25 cellular contexts compared by ENCODE assay signal in the genomic region with DNA sequence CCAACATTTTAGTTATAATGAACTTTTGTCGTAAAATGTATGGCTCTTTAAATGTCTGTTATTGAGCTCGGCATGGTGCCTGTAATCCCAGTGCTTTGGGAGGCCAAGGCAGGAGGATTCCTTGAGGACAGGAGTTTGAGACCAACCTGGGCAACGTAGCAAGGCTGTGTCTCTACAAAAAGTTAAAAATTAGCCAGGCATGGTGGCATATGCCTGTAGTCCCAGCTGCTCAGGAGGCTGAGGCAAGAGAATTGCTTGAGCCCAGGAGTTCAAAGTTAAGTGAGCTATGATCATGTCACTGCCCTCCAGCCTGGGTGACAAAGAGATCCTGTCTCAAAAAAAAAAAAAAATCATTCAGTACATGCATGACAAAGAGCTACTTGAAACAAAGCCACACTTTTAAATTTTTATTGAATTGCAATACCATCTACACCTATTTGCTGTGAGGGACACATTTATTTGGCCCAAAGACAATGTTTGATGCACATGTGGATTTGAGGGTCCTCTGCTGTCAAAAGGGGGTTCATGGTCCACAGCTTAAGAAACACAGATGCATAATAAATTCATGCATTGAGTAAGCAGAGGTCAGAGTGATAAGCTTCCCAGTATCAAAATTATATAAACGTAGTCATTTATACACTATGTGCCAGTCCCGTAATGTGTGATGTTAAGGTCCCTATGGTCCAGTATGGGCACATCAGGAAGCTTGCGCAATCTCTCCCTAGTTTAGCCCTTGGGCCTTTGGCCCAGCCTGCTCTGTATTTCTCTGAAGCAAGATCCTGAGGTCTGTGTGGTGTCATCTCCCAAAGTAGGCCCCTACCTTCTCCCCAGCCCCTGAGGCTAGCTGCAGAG. TPM values are rescaled to one million over a fixed set of nuclear protein-coding genes. Genes with fewer than 3 reads are reported as not detected.
DNase-seq lines count a peak whose midpoint lies in the region; ATAC-seq, FAIRE-seq and TF ChIP-seq lines count a peak whose summit lies in the region.
"Had no signal": no experiment of that assay in that cellular context is flagged by ENCODE, and none has a peak within 500 bp of the region (broad histone marks: within the 10 kb centered on the region; RNA-seq: fewer than 3 reads in every experiment).

No MANE protein-coding gene starts in this region.

- TF ChIP-seq CTCF in A549 (IDR thresholded peaks at IDR 0.05), result no peak
- TF ChIP-seq CTCF in IMR-90 (conservative IDR thresholded peaks at IDR 0.05; ENCODE audit: low read depth, low read length), result no peak
- TF ChIP-seq CTCF in HepG2 (CRISPR knock-in tag; IDR thresholded peaks at IDR 0.05), result no peak
- no peak for TF ChIP-seq CTCF in osteocyte (IDR thresholded peaks at IDR 0.05)
- TF ChIP-seq CTCF in ascending aorta (IDR thresholded peaks at IDR 0.05), result no peak
- no peak for TF ChIP-seq CTCF in esophagus muscularis mucosa (IDR thresholded peaks at IDR 0.05)

- no peak overlapping the region for H3K4me3 Mint-ChIP-seq in osteocyte (ENCODE audit: unreplicated experiment)
- H3K4me3 Mint-ChIP-seq: activated naive CD4-positive, alpha-beta T cell treated with anti-CD3 and anti-CD28 coated beads for 36 hours; nephron progenitor cell; T-helper 1 cell treated with Interleukin-12 subunit alpha and Interleukin-12 subunit beta and Interleukin-4 antibody, amounts not matched to agents 30 μg/mL and 1 μg/mL, for 36 hours had no signal

- H2BK20ac ChIP-seq in IMR-90 (ENCODE audit: low read depth, low read length), result no peak overlapping the region

- peaks cover 17% of the 10 kb centered on the region for H3K4me1 Mint-ChIP-seq in osteocyte (ENCODE audit: unreplicated experiment)

- no peak overlapping the region for H3K18ac ChIP-seq in IMR-90 (ENCODE audit: low read depth, low read length)

- no peak overlapping the region for H3K14ac ChIP-seq in IMR-90 (replicated peaks; ENCODE audit: low read depth, low read length)

- POLR2A ChIA-PET in A549 (lab: Yijun Ruan, JAX), result no interaction called here
- POLR2A ChIA-PET in IMR-90 (lab: Charles Lee; ENCODE audit: unreplicated experiment), result no interaction called here
- POLR2A ChIA-PET in HepG2 (lab: Yijun Ruan, JAX), result interaction anchor here (1.0 to 4.9 kb wide), 19 partner anchors 9 to 180 kb away, joined by 3 to 69 read pairs (median 7); partner anchors contain the start of gene IGF2BP3

- peak overlapping the region; percentile 57 to 67; a peak in 4 of 6 replicates for H3K27ac ChIP-seq in A549
- H3K27ac ChIP-seq in IMR-90 (ENCODE audit: insufficient read depth, low read length), result no peak overlapping the region
- peak overlapping the region; percentile 100 for H3K27ac ChIP-seq in HepG2 (ENCODE audit: extremely low read length, insufficient read depth, low read length)
- H3K27ac ChIP-seq in ascending aorta, result no peak overlapping the region
- no peak overlapping the region for H3K27ac ChIP-seq in esophagus muscularis mucosa (replicated peaks in 1 of 4)
- H3K27ac ChIP-seq: cardiac muscle cell, lower lobe of right lung, stomach, tibial nerve had no signal

- H4K20me1 ChIP-seq in IMR-90 (ENCODE audit: insufficient read depth, low read length), result no peaks in the 10 kb centered on the region
- H4K20me1 ChIP-seq in HepG2 (ENCODE audit: insufficient read depth, low read length), result no peaks in the 10 kb centered on the region

- H3K36me3 ChIP-seq in IMR-90 (ENCODE audit: control insufficient read depth, insufficient read depth, low read length), result no peaks in the 10 kb centered on the region
- no peaks in the 10 kb centered on the region for H3K36me3 ChIP-seq in HepG2 (replicated peaks in 1 of 2; ENCODE audit: control insufficient read depth in 1 of 2, insufficient read depth in 2 of 2, low read length in 2 of 2)
- no peaks in the 10 kb centered on the region for H3K36me3 ChIP-seq in ascending aorta
- H3K36me3 ChIP-seq in esophagus muscularis mucosa, result no peaks in the 10 kb centered on the region
- H3K36me3 ChIP-seq: BE2C, cardiac muscle cell, lower lobe of right lung, stomach, tibial nerve had no signal

- H4K91ac ChIP-seq in IMR-90 (ENCODE audit: insufficient read depth, low read depth, low read length), result no peak overlapping the region

- H3K27ac Mint-ChIP-seq in osteocyte (ENCODE audit: unreplicated experiment), result no peak overlapping the region
- H3K27ac Mint-ChIP-seq: activated naive CD4-positive, alpha-beta T cell treated with anti-CD3 and anti-CD28 coated beads for 36 hours; nephron progenitor cell; T-helper 1 cell treated with Interleukin-12 subunit alpha and Interleukin-12 subunit beta and Interleukin-4 antibody, amounts not matched to agents 30 μg/mL and 1 μg/mL, for 36 hours had no signal

- peaks cover 7% of the 10 kb centered on the region; the same call in 1 of the 2 replicates for H3K9me1 ChIP-seq in IMR-90 (ENCODE audit: insufficient read depth, low read length)

- no peak overlapping the region for H3K9ac ChIP-seq in IMR-90 (ENCODE audit: low read depth, low read length)
- H3K9ac ChIP-seq in HepG2 (ENCODE audit: insufficient read depth, low read depth, low read length), result peak overlapping the region; percentile 84

- H3K9me3 Mint-ChIP-seq in osteocyte (ENCODE audit: unreplicated experiment), result no peaks in the 10 kb centered on the region
- H3K9me3 Mint-ChIP-seq: activated naive CD4-positive, alpha-beta T cell treated with anti-CD3 and anti-CD28 coated beads for 36 hours had no signal

- CTCF ChIA-PET in A549 (lab: Yijun Ruan, JAX), result interaction anchor here (0.6 to 6.5 kb wide), 8 partner anchors 9 to 417 kb away, joined by 3 to 49 read pairs (median 4); no protein-coding TSS in a partner anchor
- CTCF ChIA-PET in IMR-90 (lab: Yijun Ruan, JAX), result no interaction called here
- CTCF ChIA-PET in HepG2 (lab: Yijun Ruan, JAX; ENCODE audit: low intra/inter-chr PET ratio, low total read pairs), result no interaction called here

- H3K36me3 Mint-ChIP-seq in osteocyte (ENCODE audit: unreplicated experiment), result no peaks in the 10 kb centered on the region

- H3K79me1 ChIP-seq in IMR-90 (ENCODE audit: low read depth in 1 of 2, low read length in 2 of 2), result peaks cover 0 to 8% of the 10 kb centered on the region in 2 experiments; a peak in 3 of 4 replicates

- no peak overlapping the region for H3K23ac ChIP-seq in IMR-90 (ENCODE audit: low read depth, low read length)

- no peak overlapping the region for H2BK120ac ChIP-seq in IMR-90 (ENCODE audit: low read depth, low read length)

- dilution Hi-C loops in IMR-90 (cut with HindIII; ENCODE audit: low sequenced_read_pairs, unreplicated experiment), result no loop called here

- H2AK5ac ChIP-seq in IMR-90 (ENCODE audit: low read depth, low read length), result no peak overlapping the region

- intact Hi-C loops in IMR-90 (cut with micrococcal nuclease), result no loop called here
- intact Hi-C loops in HepG2 (cut with micrococcal nuclease; ENCODE audit: unreplicated experiment), result loop anchor here (1.0 to 5.0 kb wide), 2 partner anchors 43 to 180 kb away; no protein-coding TSS in a partner anchor
- intact Hi-C loops in ascending aorta (cut with DNase I), result loop anchor here (5.0 to 10.0 kb wide), 4 partner anchors 238 to 570 kb away; partner anchors contain the start of genes CCDC126, IL6 and TRA2A
- intact Hi-C loops in esophagus muscularis mucosa (cut with DNase I), result loop anchor here (5.0 to 10.0 kb wide), 2 partner anchors 110 to 233 kb away; partner anchors contain the start of gene NUP42

- H2AK9ac ChIP-seq in IMR-90 (replicated peaks; ENCODE audit: low read depth, low read length, poor library complexity), result no peak overlapping the region

- peak overlapping the region; percentile 45; the same call in 2 of the 3 replicates for H3K4me2 ChIP-seq in A549
- H3K4me2 ChIP-seq in IMR-90 (ENCODE audit: low read depth, low read length), result no peak overlapping the region
- H3K4me2 ChIP-seq in HepG2 (ENCODE audit: low read depth, low read length), result peak overlapping the region; percentile 98

- no peaks in the 10 kb centered on the region for H3K27me3 Mint-ChIP-seq in osteocyte (ENCODE audit: unreplicated experiment)

- no peak overlapping the region for H4K5ac ChIP-seq in IMR-90 (ENCODE audit: low read depth, low read length)

- ATAC-seq in A549 (no peak), IMR-90 (ENCODE audit: low read depth) (no peak), HepG2 (peak; percentile 57)
- ATAC-seq: lower lobe of right lung had no signal

- 83% methylated on average over 6 of the region's 6 CpGs for WGBS in A549 (ENCODE audit: missing lambda C conversion rate)
- 75% methylated on average over 2 of the region's 6 CpGs; no CpG with 5 or more reads in 1 of the 2 experiments for WGBS in IMR-90 (ENCODE audit: extremely low coverage in 2 of 2, insufficient read length in 1 of 2), 2 experiments
- WGBS in HepG2 (ENCODE audit: low lambda C conversion rate), result 4% methylated on average over 6 of the region's 6 CpGs
- 88% methylated on average over 6 of the region's 6 CpGs for WGBS in esophagus muscularis mucosa

- no peak overlapping the region for H3K56ac ChIP-seq in IMR-90 (ENCODE audit: extremely low read depth, insufficient read depth, low read length)

- no peak overlapping the region for H3K4ac ChIP-seq in IMR-90 (ENCODE audit: low read depth, low read length)

- H2BK5ac ChIP-seq in IMR-90 (ENCODE audit: low read depth, low read length, poor library complexity, severe bottlenecking), result no peak overlapping the region

- DNase-seq in A549 (ENCODE audit: low read depth in 1 of 2, low spot score in 1 of 2) (no peak), IMR-90 (no peak), RPMI7951 (ENCODE audit: low read depth) (peak; percentile 24), HepG2 (ENCODE audit: low spot score) (peak; percentile 93), SK-N-DZ (ENCODE audit: low spot score) (no peak), osteocyte (ENCODE audit: extremely low spot score, unreplicated experiment) (no peak), ascending aorta (ENCODE audit: low spot score in 2 of 2) (no peak), esophagus muscularis mucosa (ENCODE audit: extremely low spot score) (no peak)
- DNase-seq: activated CD4-positive, alpha-beta T cell treated with anti-CD3 and anti-CD28 coated beads for 48 hours; activated naive CD4-positive, alpha-beta T cell treated with anti-CD3 and anti-CD28 coated beads for 36 hours; amygdala; BE2C; Caco-2; lower lobe of right lung; NCI-H1436; NCI-H446; NCI-H82; nephron progenitor cell; SHP77; stomach had no signal

- H3K9me3 ChIP-seq in A549, result no peaks in the 10 kb centered on the region
- no peaks in the 10 kb centered on the region for H3K9me3 ChIP-seq in IMR-90 (ENCODE audit: control insufficient read depth, insufficient read depth, low read length)
- no peaks in the 10 kb centered on the region for H3K9me3 ChIP-seq in HepG2 (ENCODE audit: low read length)
- H3K9me3 ChIP-seq in ascending aorta, result no peaks in the 10 kb centered on the region
- no peaks in the 10 kb centered on the region for H3K9me3 ChIP-seq in esophagus muscularis mucosa
- H3K9me3 ChIP-seq: BE2C, Caco-2, lower lobe of right lung, stomach, tibial nerve had no signal

- H3K4me3 ChIP-seq in A549, result no peak overlapping the region
- H3K4me3 ChIP-seq in IMR-90 (ENCODE audit: insufficient read depth, low read depth, low read length), result no peak overlapping the region
- H3K4me3 ChIP-seq in HepG2 (replicated peaks in 1 of 3; ENCODE audit: insufficient read depth in 1 of 3, low read depth in 2 of 3, low read length in 3 of 3), result peak overlapping the region in 2 of 3 experiments; percentile 50 to 70; a peak in 3 of 6 replicates
- H3K4me3 ChIP-seq in ascending aorta, result no peak overlapping the region
- H3K4me3 ChIP-seq in esophagus muscularis mucosa, result no peak overlapping the region
- H3K4me3 ChIP-seq: cardiac muscle cell, lower lobe of right lung, stomach, tibial nerve had no signal

- TF ChIP-seq RAD21 in A549 (conservative IDR thresholded peaks at IDR 0.05 in 1 of 2, IDR thresholded peaks at IDR 0.05 in 1 of 2), result no peak
- TF ChIP-seq RAD21 in IMR-90 (IDR thresholded peaks at IDR 0.05; ENCODE audit: low read length), result no peak
- TF ChIP-seq RAD21 in HepG2 (CRISPR knock-in tag; IDR thresholded peaks at IDR 0.05), result peak; percentile 10; the same call in 1 of the 2 replicates

- FAIRE-seq in A549 (lab: Jason Lieb, UNC) (no peak), HepG2 (lab: Jason Lieb, UNC) (peak; percentile 97)
- FAIRE-seq: GM19239, keratinocyte had no signal

- H2BK15ac ChIP-seq in IMR-90 (ENCODE audit: low read depth, low read length), result no peak overlapping the region

- H4K8ac ChIP-seq in IMR-90 (ENCODE audit: low read depth in 2 of 2, low read length in 2 of 2), result no peak overlapping the region

- TF ChIP-seq EP300 in A549 (IDR thresholded peaks at IDR 0.05) (no peak), HepG2 (IDR thresholded peaks at IDR 0.05; ENCODE audit: low read depth in 2 of 2, low read length in 2 of 2) (peak; percentile 38 to 54; a peak in 2 of 4 replicates), HepG2 (CRISPR knock-in tag; IDR thresholded peaks at IDR 0.05; ENCODE audit: borderline replicate concordance) (no peak; the same call in 1 of the 2 replicates), esophagus muscularis mucosa (IDR thresholded peaks at IDR 0.05) (no peak)

- peaks cover 6% of the 10 kb centered on the region for H3K79me2 ChIP-seq in HepG2 (ENCODE audit: insufficient read depth, low read length)

- H3K4me1 ChIP-seq in A549, result peaks cover 48% of the 10 kb centered on the region
- H3K4me1 ChIP-seq in IMR-90 (ENCODE audit: control insufficient read depth, insufficient read depth, low read length), result peaks cover 2% of the 10 kb centered on the region
- peaks cover 81% of the 10 kb centered on the region for H3K4me1 ChIP-seq in HepG2 (ENCODE audit: insufficient read depth, low read length)
- H3K4me1 ChIP-seq in ascending aorta, result peaks cover 0 to 4% of the 10 kb centered on the region in 2 donors
- peaks cover 6 to 14% (median 13%) of the 10 kb centered on the region in 4 donors for H3K4me1 ChIP-seq in esophagus muscularis mucosa
- H3K4me1 ChIP-seq: BE2C, Caco-2 had no signal

- no peak overlapping the region for H2AFZ ChIP-seq in IMR-90 (replicated peaks; ENCODE audit: low read length, poor library complexity)
- peak overlapping the region; percentile 59 for H2AFZ ChIP-seq in HepG2 (ENCODE audit: low read length)

- no peaks in the 10 kb centered on the region for H3K27me3 ChIP-seq in IMR-90 (ENCODE audit: control insufficient read depth, insufficient read depth, low read length)
- H3K27me3 ChIP-seq in HepG2 (ENCODE audit: control insufficient read depth in 1 of 2, insufficient read depth in 2 of 2, low read length in 2 of 2), result no peaks in the 10 kb centered on the region; a peak in 1 of 5 replicates
- H3K27me3 ChIP-seq in ascending aorta, result no peaks in the 10 kb centered on the region
- H3K27me3 ChIP-seq in esophagus muscularis mucosa, result peaks cover 0 to 21% (median 0%) of the 10 kb centered on the region in 4 donors
- H3K27me3 ChIP-seq: BE2C, cardiac muscle cell, tibial nerve had no signal

- TF ChIP-seq POLR2A in A549 (IDR thresholded peaks at IDR 0.05; ENCODE audit: low read length) (no peak), IMR-90 (IDR thresholded peaks at IDR 0.05; ENCODE audit: low read depth, low read length) (no peak), HepG2 (IDR thresholded peaks at IDR 0.05; ENCODE audit: insufficient read depth in 1 of 2, low read depth in 2 of 2, low read length in 2 of 2) (peak in 1 of 2 experiments; percentile 45; a peak in 3 of 4 replicates), esophagus muscularis mucosa (IDR thresholded peaks at IDR 0.05; ENCODE audit: low read depth) (no peak)

- BruUV-seq in IMR-90 (replicated peaks; lab: Mats Ljungman, UMichigan), result no TSS peak
- BruUV-seq in HepG2 (replicated peaks; lab: Mats Ljungman, UMichigan), result no TSS peak

- in situ Hi-C loops in IMR-90 (cut with MboI; ENCODE audit: low sequenced_read_pairs), result no loop called here
- in situ Hi-C loops in HepG2 (cut with HindIII; ENCODE audit: extremely low pct_ligation_motif_present, low pct_unique_long_range_greater_than_20kb), result no loop called here

RNA-seq across cellular contexts. Expression of gene MALSU1, which starts 4.4 kb away (rescaled TPM):
- polyA plus RNA-seq in A549 (2011; rRNA removed), result 93.6 and 122 TPM in 2 replicates
- 105 and 112 TPM in 2 replicates for polyA plus RNA-seq in A549 (2012; cell fraction: cytosol; rRNA removed)
- polyA plus RNA-seq in A549 (2012; cell fraction: nucleus; rRNA removed), result 43.8 and 57.6 TPM in 2 replicates
- polyA plus RNA-seq in A549 (2017; fragmentation: RNase III; extraction: RNeasy Plus Mini Kit Qiagen cat#74134 plus additional on column Dnase treatment), result 91.9 to 102 TPM (median 101 TPM) in 3 replicates
- 19.5 and 22.5 TPM in 2 replicates for polyA minus RNA-seq in A549 (2011; rRNA and poly(A)+ RNA removed)
- 30.5 and 47.8 TPM in 2 replicates for total RNA-seq in IMR-90 (2012; rRNA removed)
- polyA plus RNA-seq in IMR-90 (2012; rRNA removed), result 36.0 and 54.4 TPM in 2 replicates
- polyA plus RNA-seq in IMR-90 (2012; cell fraction: cytosol; rRNA removed), result 95.4 and 113 TPM in 2 replicates
- 33.6 and 35.6 TPM in 2 replicates for polyA plus RNA-seq in IMR-90 (2012; cell fraction: nucleus; rRNA removed; ENCODE audit: low replicate concordance)
- 99.5 and 135 TPM in 2 replicates for total RNA-seq in RPMI7951 (2014; rRNA removed; shearing (Covaris generic))
- 141 and 188 TPM in 2 replicates for total RNA-seq in HepG2 (2016; rRNA removed; fragmentation: Illumina TruSeq; extraction: Trizol)
- total RNA-seq in HepG2 (2016; cell fraction: cytosol; rRNA removed; fragmentation: Illumina TruSeq; extraction: Trizol; ENCODE audit: low read depth), result 55.4 and 74.4 TPM in 2 replicates
- 134 and 186 TPM in 2 replicates for total RNA-seq in HepG2 (2016; cell fraction: insoluble cytoplasmic fraction; rRNA removed; fragmentation: Illumina TruSeq; extraction: Trizol)
- 96.1 and 111 TPM in 2 replicates for total RNA-seq in HepG2 (2016; cell fraction: membrane; rRNA removed; fragmentation: Illumina TruSeq; extraction: Trizol)
- total RNA-seq in HepG2 (2016; cell fraction: nucleus; rRNA removed; fragmentation: Illumina TruSeq; extraction: Trizol), result 49.1 and 52.9 TPM in 2 replicates
- polyA plus RNA-seq in HepG2 (2011; rRNA removed), result 51.6 and 72.0 TPM in 2 replicates
- 82.4 and 82.6 TPM in 2 replicates for polyA plus RNA-seq in HepG2 (2011; cell fraction: cytosol; rRNA removed)
- 24.8 and 38.6 TPM in 2 replicates for polyA plus RNA-seq in HepG2 (2011; cell fraction: nucleus; rRNA removed)
- polyA plus RNA-seq in HepG2 (2012), result 58.1 and 99.3 TPM in 2 replicates
- polyA plus RNA-seq in HepG2 (2016; cell fraction: cytosol; fragmentation: Illumina TruSeq; extraction: Trizol; ENCODE audit: low read depth), result 78.8 and 82.1 TPM in 2 replicates
- 213 and 216 TPM in 2 replicates for polyA plus RNA-seq in HepG2 (2016; cell fraction: insoluble cytoplasmic fraction; fragmentation: Illumina TruSeq; extraction: Trizol; ENCODE audit: low read depth)
- 91.1 and 105 TPM in 2 replicates for polyA plus RNA-seq in HepG2 (2016; cell fraction: membrane; fragmentation: Illumina TruSeq; extraction: Trizol; ENCODE audit: low read depth)
- polyA plus RNA-seq in HepG2 (2016; cell fraction: nucleus; fragmentation: Illumina TruSeq; extraction: Trizol; ENCODE audit: insufficient read depth, low read depth), result 99.5 and 103 TPM in 2 replicates
- polyA minus RNA-seq in HepG2 (2011; rRNA and poly(A)+ RNA removed; ENCODE audit: low replicate concordance), result 18.4 and 23.7 TPM in 2 replicates
- 40.5 and 48.0 TPM in 2 replicates for polyA minus RNA-seq in HepG2 (2011; cell fraction: cytosol; rRNA and poly(A)+ RNA removed)
- 41.1 and 44.5 TPM in 2 replicates for polyA minus RNA-seq in HepG2 (2011; cell fraction: nucleus; rRNA and poly(A)+ RNA removed)
- 87.7 and 93.3 TPM in 2 replicates for polyA plus RNA-seq in SK-N-DZ (2014; cell fraction: cytosol; rRNA removed)
- polyA plus RNA-seq in SK-N-DZ (2014; cell fraction: nucleus; rRNA removed), result 42.9 and 59.9 TPM in 2 replicates
- 44.8 and 46.2 TPM in 2 replicates for total RNA-seq in osteocyte
- total RNA-seq in ascending aorta, result 22.4 TPM
- total RNA-seq in esophagus muscularis mucosa, result 10 to 100 TPM; 39.0 to 74.2 (median 63.3) TPM

RNA-seq across cellular contexts. Expression of gene GPNMB, which starts 48.2 kb away (rescaled TPM):
- polyA plus RNA-seq in A549 (2011; rRNA removed) (4.6 and 4.7 TPM in 2 replicates), A549 (2017; fragmentation: RNase III; extraction: RNeasy Plus Mini Kit Qiagen cat#74134 plus additional on column Dnase treatment) (2.7 to 3.5 TPM (median 3.3 TPM) in 3 replicates), IMR-90 (2012; rRNA removed) (0.14 TPM in 1 of 2 replicates, not detected in the other), HepG2 (2011; rRNA removed) (0.91 and 1.1 TPM in 2 replicates)
- polyA plus RNA-seq in A549 (2012; cell fraction: cytosol; rRNA removed), result 0.71 and 0.83 TPM in 2 replicates
- polyA plus RNA-seq in A549 (2012; cell fraction: nucleus; rRNA removed), result 0.20 and 0.54 TPM in 2 replicates
- 1.5 and 2.1 TPM in 2 replicates for polyA minus RNA-seq in A549 (2011; rRNA and poly(A)+ RNA removed)
- total RNA-seq in IMR-90 (2012; rRNA removed) (under 0.01 TPM in 1 of 2 replicates, not detected in the other), HepG2 (2016; rRNA removed; fragmentation: Illumina TruSeq; extraction: Trizol) (1.6 TPM in 2 replicates), osteocyte (97.2 and 116 TPM in 2 replicates), ascending aorta (46.4 TPM), esophagus muscularis mucosa (10 to 100 TPM; 46.1 to 94.9 (median 60.7) TPM)
- 0.03 and 0.18 TPM in 2 replicates for polyA plus RNA-seq in IMR-90 (2012; cell fraction: cytosol; rRNA removed)
- polyA plus RNA-seq in IMR-90 (2012; cell fraction: nucleus; rRNA removed; ENCODE audit: low replicate concordance), result 0.07 and 0.28 TPM in 2 replicates
- total RNA-seq in RPMI7951 (2014; rRNA removed; shearing (Covaris generic)), result 146 and 188 TPM in 2 replicates
- 1.2 and 1.5 TPM in 2 replicates for total RNA-seq in HepG2 (2016; cell fraction: cytosol; rRNA removed; fragmentation: Illumina TruSeq; extraction: Trizol; ENCODE audit: low read depth)
- 1.7 and 2.0 TPM in 2 replicates for total RNA-seq in HepG2 (2016; cell fraction: insoluble cytoplasmic fraction; rRNA removed; fragmentation: Illumina TruSeq; extraction: Trizol)
- 2.6 and 2.7 TPM in 2 replicates for total RNA-seq in HepG2 (2016; cell fraction: membrane; rRNA removed; fragmentation: Illumina TruSeq; extraction: Trizol)
- total RNA-seq in HepG2 (2016; cell fraction: nucleus; rRNA removed; fragmentation: Illumina TruSeq; extraction: Trizol), result 1.3 and 1.6 TPM in 2 replicates
- 0.91 and 1.3 TPM in 2 replicates for polyA plus RNA-seq in HepG2 (2011; cell fraction: cytosol; rRNA removed)
- 0.39 and 1.2 TPM in 2 replicates for polyA plus RNA-seq in HepG2 (2011; cell fraction: nucleus; rRNA removed)
- 1.2 and 2.6 TPM in 2 replicates for polyA plus RNA-seq in HepG2 (2012)
- polyA plus RNA-seq in HepG2 (2016; cell fraction: cytosol; fragmentation: Illumina TruSeq; extraction: Trizol; ENCODE audit: low read depth), result 1.2 and 1.7 TPM in 2 replicates
- 1.1 and 1.2 TPM in 2 replicates for polyA plus RNA-seq in HepG2 (2016; cell fraction: insoluble cytoplasmic fraction; fragmentation: Illumina TruSeq; extraction: Trizol; ENCODE audit: low read depth)
- polyA plus RNA-seq in HepG2 (2016; cell fraction: membrane; fragmentation: Illumina TruSeq; extraction: Trizol; ENCODE audit: low read depth), result 3.0 and 3.7 TPM in 2 replicates
- polyA plus RNA-seq in HepG2 (2016; cell fraction: nucleus; fragmentation: Illumina TruSeq; extraction: Trizol; ENCODE audit: insufficient read depth, low read depth), result 1.7 and 2.8 TPM in 2 replicates
- polyA minus RNA-seq in HepG2 (2011; rRNA and poly(A)+ RNA removed; ENCODE audit: low replicate concordance), result 1.2 TPM in 2 replicates
- polyA minus RNA-seq in HepG2 (2011; cell fraction: cytosol; rRNA and poly(A)+ RNA removed), result 1.4 TPM in 1 of 2 replicates, not detected in the other
- polyA minus RNA-seq in HepG2 (2011; cell fraction: nucleus; rRNA and poly(A)+ RNA removed), result 1.4 and 3.0 TPM in 2 replicates
- 0.60 and 0.99 TPM in 2 replicates for polyA plus RNA-seq in SK-N-DZ (2014; cell fraction: cytosol; rRNA removed)
- 0.24 TPM in 1 of 2 replicates, not detected in the other for polyA plus RNA-seq in SK-N-DZ (2014; cell fraction: nucleus; rRNA removed)

Comparison
In these comparisons a context has a peak if more than half of its experiments do, and no peak if none do; other contexts are left out.
1. DNase-seq: peak in RPMI7951 (single experiment) and HepG2 (single experiment); none in A549 (0 of 2), IMR-90 (single experiment), SK-N-DZ (single experiment), osteocyte (single experiment), ascending aorta (0 of 2) and esophagus muscularis mucosa (single experiment).
2. H3K27ac ChIP-seq: peak in A549 (2 of 2) and HepG2 (single experiment); none in IMR-90 (single experiment), ascending aorta (0 of 2) and esophagus muscularis mucosa (0 of 4).
3. H3K4me3 ChIP-seq: peak in HepG2 (2 of 3); none in A549 (single experiment), IMR-90 (single experiment), ascending aorta (0 of 2) and esophagus muscularis mucosa (0 of 4).
4. RNA of gene GPNMB, which starts 48.2 kb away (total RNA-seq): 146 to 188 TPM in RPMI7951, 97.2 to 116 TPM in osteocyte, 46.1 to 94.9 TPM in esophagus muscularis mucosa and 46.4 TPM in ascending aorta (single experiment); 1.2 to 2.7 TPM in HepG2 and under 0.01 TPM in IMR-90; every median in the first group is over 10 times any median in the second.
5. Of the 38 proteins assayed by ChIP-seq in both HepG2 and A549: peak only in HepG2: CHD4, EHMT2, EP300, ESRRA, FOSL2, HDAC2 and 4 more; only in A549: none; in both: CEBPB; in neither: 26; mixed calls (peak in some experiments, not most) for 1.